ENCODE assay signal across 8 cellular contexts in the genomic region with DNA sequence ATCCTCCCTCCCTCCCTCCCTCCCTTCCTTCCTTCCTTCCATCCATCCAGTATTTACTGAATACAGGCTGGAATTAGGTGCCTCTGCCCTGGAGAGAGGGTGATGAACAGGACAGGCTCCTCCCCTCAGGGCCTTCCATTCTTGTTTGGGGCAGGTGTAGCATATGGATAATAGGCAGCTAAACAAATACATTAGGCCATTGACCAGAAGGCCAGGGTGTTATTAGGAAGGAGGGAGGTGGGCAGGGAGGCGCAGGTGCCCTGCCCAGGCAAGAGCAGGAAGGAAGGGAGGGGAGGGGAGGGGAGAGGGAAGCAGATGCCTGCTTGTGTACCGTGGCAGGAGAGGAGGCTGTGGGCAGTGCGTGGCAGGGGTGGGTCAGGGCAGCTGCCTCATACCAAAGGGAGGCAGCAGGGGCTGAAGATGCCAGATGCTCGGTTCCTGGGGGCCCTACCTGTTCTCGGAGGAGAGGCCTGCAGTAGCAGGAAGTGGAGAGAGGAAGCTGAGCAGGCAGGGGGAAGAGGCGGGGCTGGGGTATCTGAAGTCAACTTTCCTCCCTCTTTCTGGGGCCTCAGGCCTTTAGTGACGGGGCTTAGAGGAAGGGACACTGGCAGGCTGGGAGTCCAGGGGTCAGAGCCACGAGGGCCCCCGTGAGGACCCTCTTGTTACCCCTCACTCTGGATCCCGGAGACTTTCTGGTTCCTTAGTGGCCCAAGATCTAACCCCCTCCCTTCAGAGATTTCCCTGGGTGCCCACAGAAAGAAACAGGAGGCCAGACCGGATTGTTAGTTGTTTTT. TPM values are rescaled to one million over a fixed set of nuclear protein-coding genes. Genes with fewer than 3 reads are reported as not detected.
DNase-seq lines count a peak whose midpoint lies in the region; ATAC-seq, FAIRE-seq and TF ChIP-seq lines count a peak whose summit lies in the region.

A gene with protein sequence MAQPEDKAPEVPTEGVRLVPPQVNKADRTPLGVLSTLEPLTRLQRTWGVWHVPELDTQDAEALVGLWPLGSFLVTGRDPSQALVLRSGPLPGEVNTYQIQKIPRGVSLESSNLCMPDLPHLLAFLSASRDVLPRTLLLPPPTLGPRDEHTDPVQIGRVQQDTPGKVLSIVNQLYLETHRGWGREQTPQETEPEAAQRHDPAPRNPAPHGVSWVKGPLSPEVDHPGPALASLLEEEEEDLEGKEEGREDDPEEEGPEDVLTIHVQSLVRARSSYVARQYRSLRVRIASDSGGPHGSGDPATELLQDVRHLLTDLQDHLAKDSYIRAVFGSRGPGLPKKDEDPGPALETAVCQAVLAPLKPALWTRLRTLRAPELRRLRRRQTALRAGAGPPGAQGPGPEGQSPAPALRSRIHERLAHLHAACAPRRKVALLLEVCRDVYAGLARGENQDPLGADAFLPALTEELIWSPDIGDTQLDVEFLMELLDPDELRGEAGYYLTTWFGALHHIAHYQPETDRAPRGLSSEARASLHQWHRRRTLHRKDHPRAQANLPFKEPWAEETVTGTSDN (minus strand): TSS at position 495 of the 794 bp plus-strand sequence. CDS start 1,533 bp downstream, outside the sequence.

- RAD21 ChIA-PET in GM12878 (lab: Charles Lee; ENCODE audit: unreplicated experiment): interaction anchor here (0.7 to 2.1 kb wide), 15 partner anchors 9 to 363 kb away, joined by 3 to 8 read pairs (median 4); a partner anchor contains a TSS

- 3% methylated on average over 9 of the region's 11 CpGs for WGBS in GM12878 (ENCODE audit: insufficient coverage, insufficient replicate concordance, low lambda C conversion rate, missing lambda C conversion rate)

- H3K4me2 ChIP-seq in GM12878 (ENCODE audit: control insufficient read depth, insufficient read depth): peak within 1 kb of the TSS; percentile 92

- peak within 1 kb of the TSS; percentile 92 for H3K4me3 Mint-ChIP-seq in stimulated activated naive CD8-positive, alpha-beta T cell treated with anti-CD3 and anti-CD28 coated beads, Interleukin-15, Interleukin-2, amounts not matched to agents 100 ng/mL and 50 ng/mL, for 24 hours

- no TSS peak for BruUV-seq in GM12878 (replicated peaks; lab: Mats Ljungman, UMichigan)

- H3K79me2 ChIP-seq in GM12878 (ENCODE audit: control insufficient read depth, insufficient read depth, low read length): no peaks in the 10 kb centered on the region; the same call in none of the 2 replicates

- H3K4me1 ChIP-seq in GM12878 (ENCODE audit: control insufficient read depth, insufficient read depth, low read length): peaks cover 7% of the 10 kb centered on the region
- H3K4me1 ChIP-seq in mononuclear cell (ENCODE audit: insufficient read depth, low read length): peaks cover 26% of the 10 kb centered on the region

- H3K9ac ChIP-seq in GM12878 (ENCODE audit: control insufficient read depth, insufficient read depth, low read length): peak within 1 kb of the TSS; percentile 83

- H3K27me3 Mint-ChIP-seq in stimulated activated naive CD8-positive, alpha-beta T cell treated with anti-CD3 and anti-CD28 coated beads, Interleukin-15, Interleukin-2, amounts not matched to agents 100 ng/mL and 50 ng/mL, for 24 hours: no peaks in the 10 kb centered on the region

- TF ChIP-seq CTCF in GM12878 (IDR thresholded peaks at IDR 0.05 in 2 of 3, conservative IDR thresholded peaks at IDR 0.05 in 1 of 3; ENCODE audit: control insufficient read depth in 2 of 3, extremely low read depth in 1 of 3, insufficient read depth in 1 of 3, low read depth in 3 of 3, low read length in 3 of 3): no peak

- no peaks in the 10 kb centered on the region for H3K9me3 Mint-ChIP-seq in stimulated activated naive CD8-positive, alpha-beta T cell treated with anti-CD3 and anti-CD28 coated beads, Interleukin-15, Interleukin-2, amounts not matched to agents 100 ng/mL and 50 ng/mL, for 24 hours

- CTCF ChIA-PET in GM12878 (lab: Yijun Ruan, JAX): interaction anchor here (0.6 to 4.8 kb wide), 11 partner anchors 9 to 475 kb away, joined by 3 to 62 read pairs (median 4); a partner anchor contains a TSS

- H3K4me3 ChIP-seq in GM12878 (peak within 1 kb of the TSS; percentile 73), mononuclear cell (ENCODE audit: low read length) (peak within 1 kb of the TSS; percentile 42)

- DNase-seq in GM18507 (ENCODE audit: extremely low spot score, insufficient read length, low read depth): peak; percentile 58
- DNase-seq in NCI-H1092 treated with DMSO at 0.1 percent for 48 hours (lab: John Stamatoyannopoulos, UW): peak; percentile 65
- DNase-seq in T-helper 2 cell: peak; percentile 23 to 90 (median 59)
- DNase-seq in GM12878 (ENCODE audit: low read depth, low spot score): no peak
- no peak for DNase-seq in RCC 7860 (ENCODE audit: low spot score)

- intact Hi-C loops in GM12878 (cut with micrococcal nuclease; ENCODE audit: unreplicated experiment): loop anchor here (2.0 kb wide), 1 partner anchor 21 kb away; a partner anchor contains a TSS

- H3K9me3 ChIP-seq in GM12878 (replicated peaks; ENCODE audit: control insufficient read depth, insufficient read depth, low read length) (no peaks in the 10 kb centered on the region), mononuclear cell (ENCODE audit: low read depth, low read length) (no peaks in the 10 kb centered on the region)

- in situ Hi-C loops in GM12878 (cut with MboI): no loop called here

- POLR2A ChIA-PET in GM12878 (lab: Charles Lee): interaction anchor here (0.8 to 3.0 kb wide), 14 partner anchors 8 to 371 kb away, joined by 3 to 12 read pairs (median 5); a partner anchor contains a TSS

- H3K27ac Mint-ChIP-seq in stimulated activated naive CD8-positive, alpha-beta T cell treated with anti-CD3 and anti-CD28 coated beads, Interleukin-15, Interleukin-2, amounts not matched to agents 100 ng/mL and 50 ng/mL, for 24 hours: peak within 1 kb of the TSS; percentile 98

- H3K36me3 Mint-ChIP-seq in stimulated activated naive CD8-positive, alpha-beta T cell treated with anti-CD3 and anti-CD28 coated beads, Interleukin-15, Interleukin-2, amounts not matched to agents 100 ng/mL and 50 ng/mL, for 24 hours (ENCODE audit: low read depth): peaks cover 5% of the 10 kb centered on the region

- TF ChIP-seq EP300 in GM12878 (IDR thresholded peaks at IDR 0.05; ENCODE audit: borderline replicate concordance in 1 of 2, control insufficient read depth in 1 of 2, low read depth in 2 of 2, low read length in 2 of 2): no peak

- no peak for TF ChIP-seq RAD21 in GM12878 (IDR thresholded peaks at IDR 0.05; ENCODE audit: insufficient read depth, low read depth, low read length)

- ATAC-seq in GM12878: peak; percentile 97
- no peak for ATAC-seq in GM18858 (IDR thresholded peaks at IDR 0.05; ENCODE audit: unreplicated experiment)

- H3K27me3 ChIP-seq in GM12878 (replicated peaks in 1 of 2; ENCODE audit: control insufficient read depth in 2 of 2, insufficient read depth in 2 of 2, low read length in 1 of 2) (no peaks in the 10 kb centered on the region), mononuclear cell (ENCODE audit: insufficient read depth, low read length) (no peaks in the 10 kb centered on the region)

- SMC1A ChIA-PET in GM12878 (lab: Charles Lee; ENCODE audit: uncharacterized antibody, unreplicated experiment): interaction anchor here (0.6 to 1.9 kb wide), 12 partner anchors 8 to 365 kb away, joined by 3 to 9 read pairs (median 4); a partner anchor contains a TSS

- H4K20me1 ChIP-seq in GM12878 (ENCODE audit: control insufficient read depth, insufficient read depth): no peaks in the 10 kb centered on the region

- peak within 1 kb of the TSS; percentile 90 for H2AFZ ChIP-seq in GM12878 (ENCODE audit: control insufficient read depth, low read depth, low read length)

- peak; percentile 82 for TF ChIP-seq POLR2A in GM12878 (IDR thresholded peaks at IDR 0.05; ENCODE audit: low read depth, low read length)

- H3K27ac ChIP-seq in GM12878 (ENCODE audit: control insufficient read depth, insufficient read depth): peak within 1 kb of the TSS; percentile 95

- peaks cover 0 to 4% of the 10 kb centered on the region in 2 experiments; a peak in 1 of 4 replicates for H3K36me3 ChIP-seq in GM12878 (ENCODE audit: control insufficient read depth in 2 of 2, insufficient read depth in 2 of 2, low read length in 1 of 2)

- FAIRE-seq in GM18507 (lab: Jason Lieb, UNC) (peak; percentile 94), GM12878 (lab: Jason Lieb, UNC) (peak; percentile 94), RCC 7860 (lab: Jason Lieb, UNC) (no peak)

- H3K4me1 Mint-ChIP-seq in stimulated activated naive CD8-positive, alpha-beta T cell treated with anti-CD3 and anti-CD28 coated beads, Interleukin-15, Interleukin-2, amounts not matched to agents 100 ng/mL and 50 ng/mL, for 24 hours (ENCODE audit: low read depth): peaks cover 36% of the 10 kb centered on the region

TF ChIP-seq in GM12878, 131 proteins besides CTCF, POLR2A, EP300 and RAD21 (continues in another document):
- TF ChIP-seq RFX5 (IDR thresholded peaks at IDR 0.05; ENCODE audit: low read depth, low read length) (no peak), NR2F1 (conservative IDR thresholded peaks at IDR 0.05) (0 out of 2 replicates have a peak, but pooled peaks have one; percentile 27), MTA2 (IDR thresholded peaks at IDR 0.05; ENCODE audit: low read depth) (peak; percentile 53; the same call in 1 of the 2 replicates), SP1 (IDR thresholded peaks at IDR 0.05; ENCODE audit: low read depth, low read length) (no peak)

RNA-seq across cellular contexts. Expression of the gene that starts here (rescaled TPM):
- 42.0 and 48.1 TPM in 2 replicates for total RNA-seq in GM12878 (2013; cell fraction: nucleolus; rRNA removed)
- total RNA-seq in GM12878 (2014; rRNA removed): 50.8 and 55.1 TPM in 2 replicates
- total RNA-seq in GM12878 (2014; rRNA removed; fragmentation: Illumina TruSeq; extraction: Trizol): 35.6 and 37.8 TPM in 2 replicates
- total RNA-seq in GM12878 (2021): 51.3 and 54.9 TPM in 2 replicates
- polyA plus RNA-seq in GM12878 (2011; ENCODE audit: low read depth): 13.3 TPM
- polyA plus RNA-seq in GM12878 (2011; rRNA removed): 44.4 and 64.2 TPM in 2 replicates
- 67.4 and 81.2 TPM in 2 replicates for polyA plus RNA-seq in GM12878 (2011; cell fraction: cytosol; rRNA removed)
- polyA plus RNA-seq in GM12878 (2011; cell fraction: nucleus; rRNA removed): 88.4 and 106 TPM in 2 replicates
- polyA plus RNA-seq in GM12878 (2012): 33.6 and 41.0 TPM in 2 replicates
- 29.7 and 36.4 TPM in 2 replicates for polyA plus RNA-seq in GM12878 (2014; fragmentation: Illumina TruSeq; extraction: Trizol)
- 10 to 100 TPM; 14.5 to 16.3 TPM for polyA plus RNA-seq in GM12878 (2014; fragmentation: Nextera tagmentation; extraction: Ambion mirVana)
- polyA plus RNA-seq in GM12878 (2014; rRNA removed): 54.8 and 62.4 TPM in 2 replicates
- 10 to 100 TPM; 46.3 to 48.9 TPM for polyA plus RNA-seq in GM12878 (2016; fragmentation: Nextera tagmentation; extraction: Ambion mirVana)
- polyA minus RNA-seq in GM12878 (2011; rRNA and poly(A)+ RNA removed): 30.0 and 57.5 TPM in 2 replicates
- 15.6 and 23.4 TPM in 2 replicates for polyA minus RNA-seq in GM12878 (2011; cell fraction: cytosol; rRNA and poly(A)+ RNA removed)
- 32.0 and 54.9 TPM in 2 replicates for polyA minus RNA-seq in GM12878 (2011; cell fraction: nucleus; rRNA and poly(A)+ RNA removed)
- total RNA-seq in mononuclear cell: 8.1 TPM

Comparison
In these comparisons a context has a peak if more than half of its experiments do, and no peak if none do; other contexts are left out.
1. DNase-seq: peak in GM18507 (single experiment), NCI-H1092 treated with DMSO at 0.1 percent for 48 hours (single experiment) and T-helper 2 cell (5 of 5); none in GM12878 (single experiment) and RCC 7860 (single experiment).